Comparison of ENCODE assay signal across 11 cellular contexts in genomic region chr16:86387461-86388440, GRCh38.
DNase-seq lines count a peak whose midpoint lies in the region; ATAC-seq and TF ChIP-seq lines count a peak whose summit lies in the region.
"Had no signal": no experiment of that assay in that cellular context is flagged by ENCODE, and none has a peak within 500 bp of the region (broad histone marks: within the 10 kb centered on the region; RNA-seq: fewer than 3 reads in every experiment).

No MANE protein-coding gene starts in this region.

- DNase-seq in GM03348 (ENCODE audit: low spot score) (peak; percentile 91), NCI-H226 (peak; percentile 99), cardiac fibroblast (ENCODE audit: low read depth in 2 of 2) (peak; percentile 96 to 97), pulmonary artery endothelial cell (ENCODE audit: low read depth, low spot score) (peak; percentile 95), COR-L47 (lab: John Stamatoyannopoulos, UW) (no peak)
- DNase-seq: activated CD4-positive, CD25-positive, alpha-beta regulatory T cell treated with anti-CD3 and anti-CD28 coated beads, Interleukin-2, amount 50 U/mL, for 72 hours; amygdala; naive thymus-derived CD8-positive, alpha-beta T cell; stimulated activated CD4-positive, alpha-beta T cell treated with anti-CD3 and anti-CD28 coated beads, Interleukin-4, amount 100 ng/mL, for 1 hour had no signal

- no peak for TF ChIP-seq CTCF in cardiac fibroblast (IDR thresholded peaks at IDR 0.05; ENCODE audit: low read depth, low read length)

- ATAC-seq in HG02885 (IDR thresholded peaks at IDR 0.05; ENCODE audit: poor library complexity, unreplicated experiment) (no peak), GM18517 (IDR thresholded peaks at IDR 0.05; ENCODE audit: unreplicated experiment) (no peak)
- ATAC-seq: naive thymus-derived CD8-positive, alpha-beta T cell had no signal

- no peak overlapping the region for H3K4me3 ChIP-seq in cardiac fibroblast (replicated peaks in 1 of 2; ENCODE audit: low read depth in 2 of 2, low read length in 2 of 2)
